Comparison of ENCODE assay signal across 27 cellular contexts in the genomic region with DNA sequence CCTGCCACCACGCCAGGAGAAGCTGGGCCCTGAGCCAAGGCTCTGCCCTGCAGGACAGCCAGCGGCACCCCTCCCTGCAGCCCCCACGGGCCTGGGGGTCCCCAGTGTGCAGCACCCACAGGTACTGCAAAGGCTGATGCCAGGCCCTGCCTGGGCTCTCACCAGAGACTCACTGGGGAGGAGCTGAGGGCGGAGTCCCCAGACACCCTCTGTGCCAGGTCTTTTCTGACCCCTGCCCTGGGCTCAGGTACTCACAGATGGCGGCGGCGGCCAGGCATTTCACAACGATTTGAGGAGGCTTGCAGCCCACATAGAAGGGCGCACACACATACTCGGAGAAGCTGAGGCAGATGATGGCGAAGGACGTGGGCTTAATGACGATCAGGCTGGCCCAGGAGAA. TPM values are rescaled to one million over a fixed set of nuclear protein-coding genes. Genes with fewer than 3 reads are reported as not detected.
"Had no signal": no experiment of that assay in that cellular context is flagged by ENCODE, and none has a peak within 500 bp of the region (broad histone marks: within the 10 kb centered on the region; RNA-seq: fewer than 3 reads in every experiment).

No MANE protein-coding gene starts in this region.

- H3K27ac Mint-ChIP-seq: memory B cell; naive thymus-derived CD8-positive, alpha-beta T cell; nephron; progenitor cell of endocrine pancreas; stimulated activated naive B cell treated with anti-CD40 and anti-IgM and Interleukin-4, amounts not matched to agents 10 μg/mL and 1 μg/mL and 100 μg/mL, for 72 hours had no signal

- H3K79me2 ChIP-seq: hepatocyte, parathyroid adenoma had no signal

- H3K36me3 Mint-ChIP-seq: naive thymus-derived CD8-positive, alpha-beta T cell; stimulated activated naive B cell treated with anti-CD40 and anti-IgM and Interleukin-4, amounts not matched to agents 10 μg/mL and 1 μg/mL and 100 μg/mL, for 72 hours had no signal

- H3K4me3 Mint-ChIP-seq: memory B cell; naive thymus-derived CD8-positive, alpha-beta T cell; nephron; neural crest cell; stimulated activated naive B cell treated with anti-CD40 and anti-IgM and Interleukin-4, amounts not matched to agents 10 μg/mL and 1 μg/mL and 100 μg/mL, for 72 hours had no signal

- H3K36me3 ChIP-seq: heart right ventricle, left ventricle myocardium inferior, right atrium auricular region, stomach, thyroid gland, transverse colon, upper lobe of left lung had no signal

- H3K4me1 ChIP-seq: heart right ventricle, left ventricle myocardium inferior, parathyroid adenoma, right atrium auricular region, right lobe of liver, stomach, testis, transverse colon, upper lobe of left lung had no signal

- H2AFZ ChIP-seq: hepatocyte, parathyroid adenoma had no signal

- DNase-seq: heart right ventricle; islet precursor cell; left ventricle myocardium inferior; naive thymus-derived CD8-positive, alpha-beta T cell; right lobe of liver; stimulated activated CD4-positive, alpha-beta T cell treated with anti-CD3 and anti-CD28 coated beads, Interleukin-12 subunit alpha, Interleukin-12 subunit beta, amount 100 ng/mL, for 4 hours; stimulated activated CD4-positive, alpha-beta T cell treated with anti-CD3 and anti-CD28 coated beads, Interleukin-15, amount 100 ng/mL, for 24 hours; stimulated activated CD4-positive, alpha-beta T cell treated with anti-CD3 and anti-CD28 coated beads, Interleukin-2, amount 100 ng/mL, for 24 hours; stimulated activated CD4-positive, alpha-beta T cell treated with anti-CD3 and anti-CD28 coated beads, Interleukin-4, amount 100 ng/mL, for 1 hour; stimulated activated naive B cell treated with anti-CD40 and anti-IgM and Interleukin-4, amounts not matched to agents 10 μg/mL and 1 μg/mL and 100 μg/mL, for 72 hours; stimulated activated naive CD8-positive, alpha-beta T cell treated with anti-CD3 and anti-CD28 coated beads, Interleukin-15, Interleukin-2, amounts not matched to agents 100 U/mL and 50 U/mL, for 24 hours; stomach; testis; thyroid gland; transverse colon had no signal

- H3K27me3 ChIP-seq: heart right ventricle, hepatocyte, right atrium auricular region, right lobe of liver, testis, thyroid gland, upper lobe of left lung had no signal

- H3K27me3 Mint-ChIP-seq: naive thymus-derived CD8-positive, alpha-beta T cell; progenitor cell of endocrine pancreas had no signal

- H3K27ac ChIP-seq: heart right ventricle, hepatocyte, left ventricle myocardium inferior, parathyroid adenoma, right atrium auricular region, right lobe of liver, stomach, testis, thyroid gland, transverse colon, upper lobe of left lung had no signal

- H3K4me2 ChIP-seq: hepatocyte, smooth muscle cell had no signal

- H3K4me3 ChIP-seq: heart right ventricle, hepatocyte, left ventricle myocardium inferior, right atrium auricular region, right lobe of liver, smooth muscle cell, stomach, testis, thyroid gland, transverse colon, upper lobe of left lung had no signal

- FAIRE-seq: urothelium cell line had no signal

- H3K9me3 Mint-ChIP-seq: memory B cell; naive thymus-derived CD8-positive, alpha-beta T cell; nephron; neural crest cell; stimulated activated naive B cell treated with anti-CD40 and anti-IgM and Interleukin-4, amounts not matched to agents 10 μg/mL and 1 μg/mL and 100 μg/mL, for 72 hours had no signal

- H3K4me1 Mint-ChIP-seq: memory B cell; naive thymus-derived CD8-positive, alpha-beta T cell; neural crest cell; stimulated activated naive B cell treated with anti-CD40 and anti-IgM and Interleukin-4, amounts not matched to agents 10 μg/mL and 1 μg/mL and 100 μg/mL, for 72 hours had no signal

- H3K9ac ChIP-seq: parathyroid adenoma had no signal

- ATAC-seq: heart right ventricle; naive thymus-derived CD8-positive, alpha-beta T cell; stimulated activated naive B cell treated with anti-CD40 and anti-IgM and Interleukin-4, amounts not matched to agents 10 μg/mL and 1 μg/mL and 100 μg/mL, for 72 hours had no signal

- H3K9me3 ChIP-seq: heart right ventricle, left ventricle myocardium inferior, right atrium auricular region, right lobe of liver, stomach, testis, thyroid gland, transverse colon, upper lobe of left lung had no signal

RNA-seq across cellular contexts. Expression of a gene that starts 5.7 kb away (rescaled TPM):
- total RNA-seq: kidney epithelial cell, left ventricle myocardium inferior, pulmonary artery endothelial cell, right atrium auricular region, smooth muscle cell had no signal
- polyA plus RNA-seq: naive thymus-derived CD8-positive, alpha-beta T cell had no signal
